ENCODE assay signal across 18 cellular contexts in the genomic region with DNA sequence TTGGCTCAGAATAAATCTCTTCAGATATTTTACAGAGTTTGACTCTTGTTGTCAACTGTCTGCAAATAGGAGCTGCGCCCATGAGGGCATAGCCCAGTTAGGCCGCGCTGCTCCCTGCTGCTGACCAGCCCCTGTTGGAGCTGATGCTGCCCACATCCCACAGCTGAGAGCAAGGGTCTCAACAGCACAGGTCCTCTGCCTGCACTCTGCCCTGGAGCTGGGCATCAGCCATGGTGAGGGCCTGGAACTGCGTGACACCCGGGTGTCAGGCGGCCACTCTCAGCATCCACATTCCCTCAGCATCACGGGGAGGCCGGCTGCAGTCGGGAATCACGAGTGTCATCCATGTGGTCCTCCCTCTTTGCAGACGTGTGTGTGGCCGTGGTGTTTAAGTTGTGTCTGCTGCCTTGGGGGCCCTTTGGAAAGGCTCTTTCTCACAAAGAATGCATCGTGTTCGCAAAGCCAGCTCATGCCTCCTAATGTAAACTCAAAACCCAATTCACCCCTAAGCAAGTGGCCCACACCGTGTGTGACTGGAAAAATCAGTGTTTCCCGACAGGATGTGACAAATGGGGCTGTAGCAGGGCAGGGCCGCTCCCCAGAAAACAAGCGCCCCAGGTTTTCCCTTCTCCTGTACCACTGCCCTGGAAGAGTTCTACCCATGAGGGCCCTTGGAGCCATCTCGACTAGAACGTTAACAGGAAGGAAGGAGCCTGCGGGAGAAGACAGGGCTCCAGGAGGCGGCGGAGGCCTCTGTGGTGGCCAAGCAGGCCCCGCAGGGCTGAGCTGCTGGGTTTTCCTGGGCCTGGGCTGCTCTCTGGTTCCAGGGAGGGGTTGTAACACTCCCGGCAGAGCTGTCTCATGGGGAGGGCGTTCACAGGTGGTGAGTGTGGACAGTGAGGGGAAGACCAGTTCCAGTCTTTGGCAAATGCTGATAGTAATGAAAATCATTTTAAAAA. TPM values are rescaled to one million over a fixed set of nuclear protein-coding genes. Genes with fewer than 3 reads are reported as not detected.
DNase-seq lines count a peak whose midpoint lies in the region; ATAC-seq and TF ChIP-seq lines count a peak whose summit lies in the region.
"Had no signal": no experiment of that assay in that cellular context is flagged by ENCODE, and none has a peak within 500 bp of the region (broad histone marks: within the 10 kb centered on the region; RNA-seq: fewer than 3 reads in every experiment).

No MANE protein-coding gene starts in this region.

- H3K4me1 ChIP-seq in heart left ventricle (peaks cover 18 to 60% (median 41%) of the 10 kb centered on the region in 12 donors), right atrium auricular region (peaks cover 0 to 35% of the 10 kb centered on the region in 2 donors), vagina (peaks cover 20% of the 10 kb centered on the region)

- TF ChIP-seq POLR2A in heart left ventricle (IDR thresholded peaks at IDR 0.05) = no peak
- no peak for TF ChIP-seq POLR2A in vagina (IDR thresholded peaks at IDR 0.05)

- no peaks in the 10 kb centered on the region for H3K27me3 ChIP-seq in heart left ventricle
- no peaks in the 10 kb centered on the region for H3K27me3 ChIP-seq in right atrium auricular region
- H3K27me3 ChIP-seq in vagina = no peaks in the 10 kb centered on the region

- no peak for TF ChIP-seq CTCF in heart left ventricle (IDR thresholded peaks at IDR 0.05)
- no peak for TF ChIP-seq CTCF in right atrium auricular region (IDR thresholded peaks at IDR 0.05)
- TF ChIP-seq CTCF in vagina (IDR thresholded peaks at IDR 0.05) = no peak

- H3K9me3 ChIP-seq in heart left ventricle = peaks cover 0 to 11% (median 0%) of the 10 kb centered on the region in 12 donors
- H3K9me3 ChIP-seq in right atrium auricular region = no peaks in the 10 kb centered on the region
- no peaks in the 10 kb centered on the region for H3K9me3 ChIP-seq in vagina
- H3K9me3 ChIP-seq: A549, mucosa of descending colon had no signal

- intact Hi-C loops in heart left ventricle (cut with DNase I) (loop anchor here in 2 of 10 donors (2.0 kb wide), 1 partner anchor 19 kb away; the partner anchor contains the start of gene ATP11A (in 2 of the 2)), left cardiac atrium (cut with DNase I) (no loop called here), posterior vena cava (cut with DNase I) (loop anchor here in 1 of 2 donors (2.0 kb wide), 1 partner anchor 19 kb away; the partner anchor contains the start of gene ATP11A), vagina (cut with DNase I) (no loop called here)

- H3K27ac ChIP-seq in heart left ventricle = peak overlapping the region in 11 of 12 donors; percentile 73 to 93 (median 90)
- H3K27ac ChIP-seq in right atrium auricular region = peak overlapping the region; percentile 89 to 93
- peak overlapping the region; percentile 84 for H3K27ac ChIP-seq in vagina

- WGBS in heart left ventricle, 4 donors = 75 to 84% (median 78%) methylated on average over 21 to 26 of the region's 26 CpGs

- peak in 1 of 5 donors; percentile 34 for DNase-seq in heart left ventricle
- DNase-seq in left cardiac atrium = no peak
- no peak for DNase-seq in right atrium auricular region (ENCODE audit: low spot score)
- DNase-seq in posterior vena cava (ENCODE audit: low spot score) = peak; percentile 71
- DNase-seq in vagina (ENCODE audit: extremely low spot score in 2 of 2) = no peak
- DNase-seq in CD1c-positive myeloid dendritic cell (ENCODE audit: extremely low spot score) = no peak
- no peak for DNase-seq in NCI-H128 (lab: John Stamatoyannopoulos, UW; ENCODE audit: unreplicated experiment)
- DNase-seq: activated CD4-positive, alpha-beta T cell treated with anti-CD3 and anti-CD28 coated beads, Interleukin-2, amount 10 ng/mL, durations not matched to agents 7 days and 5 days; COR-L47; GF-D8; mucosa of descending colon; NCI-H2029; NCI-H774; SHP77; stimulated activated CD4-positive, alpha-beta T cell treated with anti-CD3 and anti-CD28 coated beads, Interleukin-4, amount 100 ng/mL, for 24 hours; T1000 had no signal

- H3K4me3 ChIP-seq in heart left ventricle (no peak overlapping the region), right atrium auricular region (no peak overlapping the region), vagina (no peak overlapping the region)
- H3K4me3 ChIP-seq: A549, mucosa of descending colon had no signal

- H3K36me3 ChIP-seq in heart left ventricle (peaks cover 0 to 7% (median 0%) of the 10 kb centered on the region in 9 donors), right atrium auricular region (no peaks in the 10 kb centered on the region), vagina (no peaks in the 10 kb centered on the region)

- ATAC-seq in heart left ventricle (no peak), left cardiac atrium (no peak), HG02623 (IDR thresholded peaks at IDR 0.05; ENCODE audit: unreplicated experiment) (no peak)
- ATAC-seq: A549, mucosa of descending colon had no signal

RNA-seq across cellular contexts. Expression of gene ATP11A, which starts 20.3 kb away (rescaled TPM):
- 100 to 1,000 TPM in 5 of 9 donors, 10 to 100 TPM in 4; 51.4 to 146 (median 110) TPM for total RNA-seq in heart left ventricle
- polyA plus RNA-seq in heart left ventricle = 10 to 100 TPM; 20.5 to 91.2 TPM
- 10 to 100 TPM; 58.5 to 69.9 TPM for total RNA-seq in left cardiac atrium
- total RNA-seq in right atrium auricular region = 10 to 100 TPM; 31.8 to 48.6 TPM
- 10 to 100 TPM; 52.4 to 55.5 TPM for total RNA-seq in posterior vena cava
- total RNA-seq in vagina = 33.4 TPM
